Comparison of ENCODE assay signal across 8 cellular contexts in genomic region chr4:2948895-2949781, GRCh38. TPM values are rescaled to one million over a fixed set of nuclear protein-coding genes. Genes with fewer than 3 reads are reported as not detected.
A peak's percentile ranks its signal among the peaks of the same experiment; 100 is the strongest.
DNase-seq lines count a peak whose midpoint lies in the region; ATAC-seq, FAIRE-seq and TF ChIP-seq lines count a peak whose summit lies in the region.

No MANE protein-coding gene starts in this region.

- H3K4me3 ChIP-seq in GM12865 (ENCODE audit: low read depth, low read length): no peak overlapping the region
- no peak overlapping the region for H3K4me3 ChIP-seq in OCI-LY3 (ENCODE audit: low read length)
- no peak overlapping the region for H3K4me3 ChIP-seq in endodermal cell (ENCODE audit: low read length)
- no peak overlapping the region for H3K4me3 ChIP-seq in pancreas

- H3K79me2 ChIP-seq in OCI-LY3 (ENCODE audit: low read length): peaks cover 14% of the 10 kb centered on the region; the same call in 1 of the 2 replicates

- intact Hi-C loops in pancreas (cut with DNase I): no loop called here

- no peak overlapping the region for H2AFZ ChIP-seq in OCI-LY3 (ENCODE audit: low read depth, low read length)

- no peaks in the 10 kb centered on the region for H3K27me3 Mint-ChIP-seq in endodermal cell (ENCODE audit: insufficient read depth)

- H3K9me3 ChIP-seq in OCI-LY3 (ENCODE audit: insufficient read depth, low read length) (no peaks in the 10 kb centered on the region), endodermal cell (ENCODE audit: control insufficient read depth, low read length) (no peaks in the 10 kb centered on the region), pancreas (no peaks in the 10 kb centered on the region)

- no peaks in the 10 kb centered on the region for H3K27me3 ChIP-seq in OCI-LY3 (ENCODE audit: low read depth, low read length)
- H3K27me3 ChIP-seq in endodermal cell (ENCODE audit: control insufficient read depth, insufficient read depth, low read length, poor library complexity, severe bottlenecking): no peaks in the 10 kb centered on the region
- H3K27me3 ChIP-seq in pancreas: no peaks in the 10 kb centered on the region

- H3K4me1 ChIP-seq in OCI-LY3 (ENCODE audit: low read length): no peaks in the 10 kb centered on the region
- peaks cover 3% of the 10 kb centered on the region for H3K4me1 ChIP-seq in endodermal cell (ENCODE audit: control insufficient read depth, insufficient read depth, low read length)
- no peaks in the 10 kb centered on the region for H3K4me1 ChIP-seq in pancreas

- H3K27ac ChIP-seq in OCI-LY3 (ENCODE audit: low read length): no peak overlapping the region
- H3K27ac ChIP-seq in endodermal cell (ENCODE audit: low read depth, low read length): no peak overlapping the region
- no peak overlapping the region for H3K27ac ChIP-seq in pancreas

- H3K27ac Mint-ChIP-seq in endodermal cell: no peak overlapping the region

- peak; percentile 57 to 88 (median 73) for ATAC-seq in pancreas
- no peak for ATAC-seq in HG03442 (IDR thresholded peaks at IDR 0.05; ENCODE audit: unreplicated experiment)
- no peak for ATAC-seq in HG02588 (IDR thresholded peaks at IDR 0.05; ENCODE audit: unreplicated experiment)

- H3K9ac ChIP-seq in OCI-LY3 (ENCODE audit: low read length): no peak overlapping the region
- H3K9ac ChIP-seq in endodermal cell (ENCODE audit: extremely low read depth, low read length, poor library complexity, severe bottlenecking): no peak overlapping the region

- TF ChIP-seq CTCF in GM12865 (IDR thresholded peaks at IDR 0.05; ENCODE audit: insufficient read depth, low read depth, low read length, missing control alignments) (peak; percentile 41), OCI-LY3 (IDR thresholded peaks at IDR 0.05; ENCODE audit: low read depth, low read length) (peak; percentile 48), endodermal cell (conservative IDR thresholded peaks at IDR 0.05) (peak; percentile 75), pancreas (IDR thresholded peaks at IDR 0.05) (peak in 3 of 4 donors; percentile 19 to 36 (median 21))

- H4K20me1 ChIP-seq in OCI-LY3 (ENCODE audit: insufficient read depth, low read length): peaks cover 2% of the 10 kb centered on the region

- WGBS in endodermal cell (ENCODE audit: insufficient coverage in 1 of 2, insufficient read length in 1 of 2), 2 experiments: 93 to 94% methylated on average over 9 to 14 of the region's 14 CpGs
- WGBS in pancreas, 2 donors: 89 to 91% methylated on average over 14 of the region's 14 CpGs

- peaks cover 84% of the 10 kb centered on the region for H3K36me3 Mint-ChIP-seq in endodermal cell (ENCODE audit: low read depth)

- H3K9me3 Mint-ChIP-seq in endodermal cell: no peaks in the 10 kb centered on the region

- H3K4me1 Mint-ChIP-seq in endodermal cell: no peaks in the 10 kb centered on the region

- H3K36me3 ChIP-seq in OCI-LY3 (replicated peaks; ENCODE audit: low read depth, low read length): peaks cover 68% of the 10 kb centered on the region
- peaks cover 93% of the 10 kb centered on the region for H3K36me3 ChIP-seq in endodermal cell (ENCODE audit: control insufficient read depth, insufficient read depth, low read length)
- H3K36me3 ChIP-seq in pancreas: peaks cover 5 to 90% (median 53%) of the 10 kb centered on the region in 3 donors

- DNase-seq in GM12865 (ENCODE audit: low read depth): peak; percentile 38
- peak; percentile 77 for DNase-seq in endodermal cell
- peak in 2 of 6 donors; percentile 28 to 55 for DNase-seq in pancreas
- DNase-seq in stimulated activated CD4-positive, alpha-beta T cell treated with anti-CD3 and anti-CD28 coated beads, Interleukin-12 subunit alpha, Interleukin-12 subunit beta, amount 100 ng/mL, for 4 hours: no peak
- no peak for DNase-seq in activated CD8-positive, alpha-beta memory T cell treated with anti-CD3 and anti-CD28 coated beads, Interleukin-2, amount 50 U/mL, for 48 hours

- no peak overlapping the region for H3K4me2 ChIP-seq in OCI-LY3 (ENCODE audit: low read length)

- no peak for FAIRE-seq in pancreas (lab: Jason Lieb, UNC)

- H3K4me3 Mint-ChIP-seq in endodermal cell: no peak overlapping the region

RNA-seq across cellular contexts. Expression of gene NOP14, which starts 14.1 kb away (rescaled TPM):
- total RNA-seq in endodermal cell (10 to 100 TPM; 23.0 to 31.9 TPM), pancreas (10 to 100 TPM; 15.2 to 31.0 (median 19.1) TPM)
- 20.5 TPM for polyA plus RNA-seq in endodermal cell (2013, experiment 1 of 2)
- 18.2 TPM for polyA plus RNA-seq in endodermal cell (2013, experiment 2 of 2)
- polyA plus RNA-seq in pancreas: 10 to 100 TPM; 11.1 to 15.9 TPM

RNA-seq across cellular contexts. Expression of gene GRK4, which starts 14.2 kb away (rescaled TPM):
- total RNA-seq in endodermal cell (1 to 10 TPM; 2.8 to 4.2 TPM), pancreas (1 to 10 TPM; 4.6 to 6.3 (median 5.3) TPM)
- 3.5 TPM for polyA plus RNA-seq in endodermal cell (2013, experiment 1 of 2)
- 4.0 TPM for polyA plus RNA-seq in endodermal cell (2013, experiment 2 of 2)
- polyA plus RNA-seq in pancreas: 1 to 10 TPM; 7.5 to 9.7 TPM

Comparison
In these comparisons a context has a peak if more than half of its experiments do, and no peak if none do; other contexts are left out.
1. DNase-seq: peak in GM12865 (single experiment) and endodermal cell (single experiment); none in stimulated activated CD4-positive, alpha-beta T cell treated with anti-CD3 and anti-CD28 coated beads, Interleukin-12 subunit alpha, Interleukin-12 subunit beta, amount 100 ng/mL, for 4 hours (single experiment) and activated CD8-positive, alpha-beta memory T cell treated with anti-CD3 and anti-CD28 coated beads, Interleukin-2, amount 50 U/mL, for 48 hours (single experiment).
2. CTCF ChIP-seq: peak in every context shown above with its lines; median percentile 75 in endodermal cell; 48 in OCI-LY3; 41 in GM12865; 21 in pancreas.
3. ATAC-seq: peak in pancreas (4 of 4); none in HG03442 (single experiment) and HG02588 (single experiment).